27 cellular contexts compared by ENCODE assay signal in genomic region chr1:60031116-60031515, GRCh38. TPM values are rescaled to one million over a fixed set of nuclear protein-coding genes. Genes with fewer than 3 reads are reported as not detected.
"Had no signal": no experiment of that assay in that cellular context is flagged by ENCODE, and none has a peak within 500 bp of the region (broad histone marks: within the 10 kb centered on the region; RNA-seq: fewer than 3 reads in every experiment).

No MANE protein-coding gene starts in this region.

- H3K27me3 ChIP-seq: brain microvascular endothelial cell, cardiac muscle cell, MG63 had no signal

- H3K27ac Mint-ChIP-seq: activated CD8-positive, alpha-beta T cell treated with anti-CD3 and anti-CD28 coated beads, Interleukin-2, amount 10 ng/mL, durations not matched to agents 7 days and 5 days; activated naive CD4-positive, alpha-beta T cell treated with anti-CD3 and anti-CD28 coated beads, Interleukin-2, amount 50 U/mL, for 72 hours; activated naive CD8-positive, alpha-beta T cell treated with anti-CD3 and anti-CD28 coated beads, Interleukin-2, amount 50 U/mL, for 24 hours; activated T-cell treated with anti-CD3 and anti-CD28 coated beads, Interleukin-2, amount 50 U/mL, for 24 hours; T-helper 17 cell; WTC11 had no signal

- H3K4me3 ChIP-seq: cardiac muscle cell, MG63 had no signal

- DNase-seq: activated CD4-positive, alpha-beta T cell treated with anti-CD3 and anti-CD28 coated beads for 48 hours; activated CD4-positive, alpha-beta T cell treated with anti-CD3 and anti-CD28 coated beads, Interleukin-2, amount 50 U/mL, for 4 hours; activated CD4-positive, CD25-positive, alpha-beta regulatory T cell treated with anti-CD3 and anti-CD28 coated beads, Interleukin-2, amount 50 U/mL, for 72 hours; activated CD8-positive, alpha-beta memory T cell treated with anti-CD3 and anti-CD28 coated beads, Interleukin-2, amount 50 U/mL, for 48 hours; activated CD8-positive, alpha-beta T cell treated with anti-CD3 and anti-CD28 coated beads, Interleukin-2, amount 10 ng/mL, durations not matched to agents 7 days and 5 days; activated effector memory CD4-positive, alpha-beta T cell treated with anti-CD3 and anti-CD28 coated beads, Interleukin-2, amount 50 U/mL, for 16 hours; activated naive CD4-positive, alpha-beta T cell treated with Interleukin-2 at 50 U/mL for 16 hours; activated naive CD8-positive, alpha-beta T cell treated with anti-CD3 and anti-CD28 coated beads, Interleukin-2, amount 50 U/mL, for 24 hours; activated T-cell treated with anti-CD3 and anti-CD28 coated beads, Interleukin-2, amount 50 U/mL, for 24 hours; brain microvascular endothelial cell; MG63; MV-4-11; NCI-H1105; NCI-H1436; NCI-H1694 treated with DMSO at 0.1 percent for 48 hours; NCI-H2029 treated with DMSO at 0.1 percent for 48 hours; NCI-H446; NCI-H526 treated with DMSO at 0.1 percent for 48 hours; NCI-H82; SIG-M5; T-helper 17 cell; T-helper 9 cell had no signal

- H3K4me3 Mint-ChIP-seq: activated CD8-positive, alpha-beta T cell treated with anti-CD3 and anti-CD28 coated beads, Interleukin-2, amount 10 ng/mL, durations not matched to agents 7 days and 5 days; activated naive CD8-positive, alpha-beta T cell treated with anti-CD3 and anti-CD28 coated beads, Interleukin-2, amount 50 U/mL, for 24 hours; activated T-cell treated with anti-CD3 and anti-CD28 coated beads, Interleukin-2, amount 50 U/mL, for 24 hours; T-helper 17 cell; WTC11 had no signal

- H3K36me3 Mint-ChIP-seq: activated naive CD4-positive, alpha-beta T cell treated with anti-CD3 and anti-CD28 coated beads, Interleukin-2, amount 50 U/mL, for 72 hours; WTC11 had no signal

- H3K9me3 ChIP-seq: MG63 had no signal

- H3K9me3 Mint-ChIP-seq: activated naive CD4-positive, alpha-beta T cell treated with anti-CD3 and anti-CD28 coated beads, Interleukin-2, amount 50 U/mL, for 72 hours; activated naive CD8-positive, alpha-beta T cell treated with anti-CD3 and anti-CD28 coated beads, Interleukin-2, amount 50 U/mL, for 24 hours; activated T-cell treated with anti-CD3 and anti-CD28 coated beads, Interleukin-2, amount 50 U/mL, for 24 hours; WTC11 had no signal

- H3K4me1 Mint-ChIP-seq: activated naive CD8-positive, alpha-beta T cell treated with anti-CD3 and anti-CD28 coated beads, Interleukin-2, amount 50 U/mL, for 24 hours; T-helper 17 cell had no signal

- H3K36me3 ChIP-seq: brain microvascular endothelial cell, cardiac muscle cell, MG63 had no signal

- H3K27ac ChIP-seq: brain microvascular endothelial cell, cardiac muscle cell had no signal

- ATAC-seq: activated CD8-positive, alpha-beta T cell treated with anti-CD3 and anti-CD28 coated beads, Interleukin-2, amount 10 ng/mL, durations not matched to agents 7 days and 5 days; activated naive CD4-positive, alpha-beta T cell treated with anti-CD3 and anti-CD28 coated beads, Interleukin-2, amount 50 U/mL, for 72 hours; activated naive CD8-positive, alpha-beta T cell treated with anti-CD3 and anti-CD28 coated beads, Interleukin-2, amount 50 U/mL, for 24 hours; T-helper 17 cell; WTC11 had no signal

RNA-seq across cellular contexts. Expression of gene C1orf87, which starts 42.5 kb away (rescaled TPM):
- total RNA-seq: activated CD8-positive, alpha-beta T cell treated with anti-CD3 and anti-CD28 coated beads, Interleukin-2, amount 10 ng/mL, durations not matched to agents 7 days and 5 days; activated naive CD4-positive, alpha-beta T cell treated with anti-CD3 and anti-CD28 coated beads, Interleukin-2, amount 50 U/mL, for 72 hours; cardiac muscle cell; OCI-LY7; RPMI7951; T-helper 17 cell had no signal
- polyA plus RNA-seq: cardiac muscle cell had no signal
